1 cellular context compared by ENCODE assay signal in the genomic region with DNA sequence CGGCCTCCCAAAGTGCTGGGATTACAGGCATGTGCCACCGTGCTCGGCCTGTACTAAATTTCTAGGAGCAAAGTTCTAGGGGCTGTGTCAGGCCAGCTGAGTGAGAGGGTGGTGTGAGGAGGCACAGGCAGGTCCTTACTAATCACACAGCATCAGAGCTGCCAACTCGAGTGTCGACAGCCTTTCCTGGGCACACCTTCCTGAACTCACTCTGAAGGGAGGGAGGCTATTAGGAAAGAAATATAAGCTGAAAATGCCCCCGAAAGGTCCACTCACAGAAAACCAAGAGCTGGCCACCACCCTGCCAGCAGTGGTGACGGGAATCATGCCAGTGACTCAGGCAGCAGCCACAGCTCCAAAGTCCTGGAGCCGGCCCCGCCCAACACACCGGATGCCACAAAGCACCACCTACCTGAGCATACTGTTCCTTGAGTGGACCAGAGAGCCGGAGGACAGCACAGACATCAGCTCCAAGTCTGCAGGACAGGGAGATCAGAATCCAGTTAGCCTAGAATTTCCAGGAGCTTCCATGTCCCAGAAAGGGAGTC.
TF ChIP-seq lines count a peak whose summit lies in the region.

No MANE protein-coding gene starts in this region.

TF ChIP-seq in HepG2, 621 proteins besides CTCF, POLR2A, EP300 and RAD21 (continued from another document and continues in another):
- TF ChIP-seq, protein P1, sequence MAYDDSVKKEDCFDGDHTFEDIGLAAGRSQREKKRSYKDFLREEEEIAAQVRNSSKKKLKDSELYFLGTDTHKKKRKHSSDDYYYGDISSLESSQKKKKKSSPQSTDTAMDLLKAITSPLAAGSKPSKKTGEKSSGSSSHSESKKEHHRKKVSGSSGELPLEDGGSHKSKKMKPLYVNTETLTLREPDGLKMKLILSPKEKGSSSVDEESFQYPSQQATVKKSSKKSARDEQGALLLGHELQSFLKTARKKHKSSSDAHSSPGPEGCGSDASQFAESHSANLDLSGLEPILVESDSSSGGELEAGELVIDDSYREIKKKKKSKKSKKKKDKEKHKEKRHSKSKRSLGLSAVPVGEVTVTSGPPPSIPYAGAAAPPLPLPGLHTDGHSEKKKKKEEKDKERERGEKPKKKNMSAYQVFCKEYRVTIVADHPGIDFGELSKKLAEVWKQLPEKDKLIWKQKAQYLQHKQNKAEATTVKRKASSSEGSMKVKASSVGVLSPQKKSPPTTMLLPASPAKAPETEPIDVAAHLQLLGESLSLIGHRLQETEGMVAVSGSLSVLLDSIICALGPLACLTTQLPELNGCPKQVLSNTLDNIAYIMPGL (CRISPR knock-in tag; IDR thresholded peaks at IDR 0.05; ENCODE audit: borderline replicate concordance in 1 of 2, low read depth in 1 of 2), result peak in 1 of 2 experiments; percentile 40; a peak in 1 of 4 replicates
- TF ChIP-seq, protein P2, sequence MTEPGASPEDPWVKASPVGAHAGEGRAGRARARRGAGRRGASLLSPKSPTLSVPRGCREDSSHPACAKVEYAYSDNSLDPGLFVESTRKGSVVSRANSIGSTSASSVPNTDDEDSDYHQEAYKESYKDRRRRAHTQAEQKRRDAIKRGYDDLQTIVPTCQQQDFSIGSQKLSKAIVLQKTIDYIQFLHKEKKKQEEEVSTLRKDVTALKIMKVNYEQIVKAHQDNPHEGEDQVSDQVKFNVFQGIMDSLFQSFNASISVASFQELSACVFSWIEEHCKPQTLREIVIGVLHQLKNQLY (CRISPR knock-in tag; IDR thresholded peaks at IDR 0.05), result 0 out of 2 replicates have a peak, but pooled peaks have one; percentile 32
- TF ChIP-seq, protein P3, sequence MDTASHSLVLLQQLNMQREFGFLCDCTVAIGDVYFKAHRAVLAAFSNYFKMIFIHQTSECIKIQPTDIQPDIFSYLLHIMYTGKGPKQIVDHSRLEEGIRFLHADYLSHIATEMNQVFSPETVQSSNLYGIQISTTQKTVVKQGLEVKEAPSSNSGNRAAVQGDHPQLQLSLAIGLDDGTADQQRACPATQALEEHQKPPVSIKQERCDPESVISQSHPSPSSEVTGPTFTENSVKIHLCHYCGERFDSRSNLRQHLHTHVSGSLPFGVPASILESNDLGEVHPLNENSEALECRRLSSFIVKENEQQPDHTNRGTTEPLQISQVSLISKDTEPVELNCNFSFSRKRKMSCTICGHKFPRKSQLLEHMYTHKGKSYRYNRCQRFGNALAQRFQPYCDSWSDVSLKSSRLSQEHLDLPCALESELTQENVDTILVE (CRISPR knock-in tag; IDR thresholded peaks at IDR 0.05), result no peak
- TF ChIP-seq ZNF205 (CRISPR knock-in tag; IDR thresholded peaks at IDR 0.05) (no peak), HNRNPL (IDR thresholded peaks at IDR 0.05; ENCODE audit: low read depth, low read length) (peak; percentile 85), POLR2AphosphoS5 (IDR thresholded peaks at IDR 0.05; ENCODE audit: low read depth, low read length) (peak; percentile 80), ZNF468 (CRISPR knock-in tag; IDR thresholded peaks at IDR 0.05) (no peak), TGIF2 (CRISPR knock-in tag; IDR thresholded peaks at IDR 0.05) (no peak)
- TF ChIP-seq, protein P4, sequence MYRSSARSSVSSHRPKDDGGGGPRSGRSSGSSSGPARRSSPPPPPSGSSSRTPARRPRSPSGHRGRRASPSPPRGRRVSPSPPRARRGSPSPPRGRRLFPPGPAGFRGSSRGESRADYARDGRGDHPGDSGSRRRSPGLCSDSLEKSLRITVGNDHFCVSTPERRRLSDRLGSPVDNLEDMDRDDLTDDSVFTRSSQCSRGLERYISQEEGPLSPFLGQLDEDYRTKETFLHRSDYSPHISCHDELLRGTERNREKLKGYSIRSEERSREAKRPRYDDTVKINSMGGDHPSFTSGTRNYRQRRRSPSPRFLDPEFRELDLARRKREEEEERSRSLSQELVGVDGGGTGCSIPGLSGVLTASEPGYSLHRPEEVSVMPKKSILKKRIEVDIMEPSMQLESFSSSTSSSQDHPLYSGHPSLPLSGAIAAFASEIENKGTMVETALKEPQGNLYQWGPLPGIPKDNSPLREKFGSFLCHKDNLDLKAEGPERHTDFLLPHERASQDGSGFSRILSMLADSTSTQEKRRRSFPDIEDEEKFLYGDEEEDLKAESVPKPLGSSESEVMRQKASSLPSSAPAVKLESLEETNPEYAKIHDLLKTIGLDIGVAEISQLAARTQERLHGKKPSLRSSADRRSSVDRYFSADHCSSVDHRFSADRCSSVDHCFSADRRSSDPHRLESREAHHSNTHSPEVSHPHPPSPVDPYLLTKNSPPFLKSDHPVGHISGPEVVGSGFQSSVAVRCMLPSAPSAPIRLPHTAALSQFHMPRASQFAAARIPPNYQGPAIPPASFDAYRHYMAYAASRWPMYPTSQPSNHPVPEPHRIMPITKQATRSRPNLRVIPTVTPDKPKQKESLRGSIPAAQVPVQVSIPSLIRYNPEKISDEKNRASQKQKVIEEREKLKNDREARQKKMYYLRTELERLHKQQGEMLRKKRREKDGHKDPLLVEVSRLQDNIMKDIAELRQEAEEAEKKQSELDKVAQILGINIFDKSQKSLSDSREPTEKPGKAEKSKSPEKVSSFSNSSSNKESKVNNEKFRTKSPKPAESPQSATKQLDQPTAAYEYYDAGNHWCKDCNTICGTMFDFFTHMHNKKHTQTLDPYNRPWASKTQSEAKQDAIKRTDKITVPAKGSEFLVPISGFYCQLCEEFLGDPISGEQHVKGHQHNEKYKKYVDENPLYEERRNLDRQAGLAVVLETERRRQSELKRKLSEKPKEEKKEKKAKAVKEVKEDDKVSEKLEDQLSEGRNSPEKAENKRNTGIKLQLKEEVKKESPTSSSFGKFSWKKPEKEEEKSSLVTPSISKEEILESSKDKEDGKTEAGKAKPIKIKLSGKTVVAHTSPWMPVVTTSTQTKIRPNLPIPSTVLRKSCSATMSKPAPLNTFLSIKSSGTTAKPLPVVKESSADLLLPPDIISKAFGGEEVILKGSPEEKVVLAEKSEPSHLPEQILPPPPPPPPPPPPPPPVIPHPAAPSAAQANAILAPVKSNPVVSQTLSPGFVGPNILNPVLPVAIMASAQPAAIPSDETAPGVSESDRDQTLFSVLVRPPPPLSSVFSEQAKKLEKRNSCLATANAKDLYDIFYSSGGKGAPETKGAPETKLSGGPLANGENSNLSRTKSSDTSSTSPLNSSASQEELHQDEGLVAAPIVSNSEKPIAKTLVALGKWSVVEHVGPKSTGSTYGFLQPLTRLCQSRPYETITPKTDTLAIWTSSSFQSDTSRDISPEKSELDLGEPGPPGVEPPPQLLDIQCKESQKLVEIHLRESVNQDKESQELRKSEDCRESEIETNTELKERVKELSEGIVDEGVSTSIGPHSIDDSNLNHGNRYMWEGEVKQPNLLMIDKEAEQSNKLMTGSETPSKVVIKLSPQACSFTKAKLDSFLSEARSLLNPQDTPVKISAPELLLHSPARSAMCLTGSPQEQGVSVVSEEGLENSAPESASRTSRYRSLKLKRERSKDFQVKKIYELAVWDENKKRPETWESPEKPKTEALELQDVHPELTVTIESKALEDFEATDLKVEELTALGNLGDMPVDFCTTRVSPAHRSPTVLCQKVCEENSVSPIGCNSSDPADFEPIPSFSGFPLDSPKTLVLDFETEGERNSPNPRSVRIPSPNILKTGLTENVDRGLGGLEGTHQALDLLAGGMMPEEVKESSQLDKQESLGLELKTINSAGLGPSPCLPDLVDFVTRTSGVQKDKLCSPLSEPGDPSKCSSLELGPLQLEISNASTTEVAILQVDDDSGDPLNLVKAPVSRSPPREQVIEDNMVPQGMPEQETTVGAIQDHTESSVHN (CRISPR knock-in tag; IDR thresholded peaks at IDR 0.05), result no peak
- TF ChIP-seq, protein P5, sequence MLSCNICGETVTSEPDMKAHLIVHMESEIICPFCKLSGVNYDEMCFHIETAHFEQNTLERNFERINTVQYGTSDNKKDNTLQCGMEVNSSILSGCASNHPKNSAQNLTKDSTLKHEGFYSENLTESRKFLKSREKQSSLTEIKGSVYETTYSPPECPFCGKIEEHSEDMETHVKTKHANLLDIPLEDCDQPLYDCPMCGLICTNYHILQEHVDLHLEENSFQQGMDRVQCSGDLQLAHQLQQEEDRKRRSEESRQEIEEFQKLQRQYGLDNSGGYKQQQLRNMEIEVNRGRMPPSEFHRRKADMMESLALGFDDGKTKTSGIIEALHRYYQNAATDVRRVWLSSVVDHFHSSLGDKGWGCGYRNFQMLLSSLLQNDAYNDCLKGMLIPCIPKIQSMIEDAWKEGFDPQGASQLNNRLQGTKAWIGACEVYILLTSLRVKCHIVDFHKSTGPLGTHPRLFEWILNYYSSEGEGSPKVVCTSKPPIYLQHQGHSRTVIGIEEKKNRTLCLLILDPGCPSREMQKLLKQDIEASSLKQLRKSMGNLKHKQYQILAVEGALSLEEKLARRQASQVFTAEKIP (CRISPR knock-in tag; IDR thresholded peaks at IDR 0.05; ENCODE audit: borderline replicate concordance), result no peak
- TF ChIP-seq, protein P6, sequence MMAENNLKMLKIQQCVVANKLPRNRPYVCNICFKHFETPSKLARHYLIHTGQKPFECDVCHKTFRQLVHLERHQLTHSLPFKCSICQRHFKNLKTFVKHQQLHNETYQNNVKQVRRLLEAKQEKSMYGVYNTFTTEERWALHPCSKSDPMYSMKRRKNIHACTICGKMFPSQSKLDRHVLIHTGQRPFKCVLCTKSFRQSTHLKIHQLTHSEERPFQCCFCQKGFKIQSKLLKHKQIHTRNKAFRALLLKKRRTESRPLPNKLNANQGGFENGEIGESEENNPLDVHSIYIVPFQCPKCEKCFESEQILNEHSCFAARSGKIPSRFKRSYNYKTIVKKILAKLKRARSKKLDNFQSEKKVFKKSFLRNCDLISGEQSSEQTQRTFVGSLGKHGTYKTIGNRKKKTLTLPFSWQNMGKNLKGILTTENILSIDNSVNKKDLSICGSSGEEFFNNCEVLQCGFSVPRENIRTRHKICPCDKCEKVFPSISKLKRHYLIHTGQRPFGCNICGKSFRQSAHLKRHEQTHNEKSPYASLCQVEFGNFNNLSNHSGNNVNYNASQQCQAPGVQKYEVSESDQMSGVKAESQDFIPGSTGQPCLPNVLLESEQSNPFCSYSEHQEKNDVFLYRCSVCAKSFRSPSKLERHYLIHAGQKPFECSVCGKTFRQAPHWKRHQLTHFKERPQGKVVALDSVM (CRISPR knock-in tag; IDR thresholded peaks at IDR 0.05), result 0 out of 2 replicates have a peak, but pooled peaks have one; percentile 45
- TF ChIP-seq, protein P7, sequence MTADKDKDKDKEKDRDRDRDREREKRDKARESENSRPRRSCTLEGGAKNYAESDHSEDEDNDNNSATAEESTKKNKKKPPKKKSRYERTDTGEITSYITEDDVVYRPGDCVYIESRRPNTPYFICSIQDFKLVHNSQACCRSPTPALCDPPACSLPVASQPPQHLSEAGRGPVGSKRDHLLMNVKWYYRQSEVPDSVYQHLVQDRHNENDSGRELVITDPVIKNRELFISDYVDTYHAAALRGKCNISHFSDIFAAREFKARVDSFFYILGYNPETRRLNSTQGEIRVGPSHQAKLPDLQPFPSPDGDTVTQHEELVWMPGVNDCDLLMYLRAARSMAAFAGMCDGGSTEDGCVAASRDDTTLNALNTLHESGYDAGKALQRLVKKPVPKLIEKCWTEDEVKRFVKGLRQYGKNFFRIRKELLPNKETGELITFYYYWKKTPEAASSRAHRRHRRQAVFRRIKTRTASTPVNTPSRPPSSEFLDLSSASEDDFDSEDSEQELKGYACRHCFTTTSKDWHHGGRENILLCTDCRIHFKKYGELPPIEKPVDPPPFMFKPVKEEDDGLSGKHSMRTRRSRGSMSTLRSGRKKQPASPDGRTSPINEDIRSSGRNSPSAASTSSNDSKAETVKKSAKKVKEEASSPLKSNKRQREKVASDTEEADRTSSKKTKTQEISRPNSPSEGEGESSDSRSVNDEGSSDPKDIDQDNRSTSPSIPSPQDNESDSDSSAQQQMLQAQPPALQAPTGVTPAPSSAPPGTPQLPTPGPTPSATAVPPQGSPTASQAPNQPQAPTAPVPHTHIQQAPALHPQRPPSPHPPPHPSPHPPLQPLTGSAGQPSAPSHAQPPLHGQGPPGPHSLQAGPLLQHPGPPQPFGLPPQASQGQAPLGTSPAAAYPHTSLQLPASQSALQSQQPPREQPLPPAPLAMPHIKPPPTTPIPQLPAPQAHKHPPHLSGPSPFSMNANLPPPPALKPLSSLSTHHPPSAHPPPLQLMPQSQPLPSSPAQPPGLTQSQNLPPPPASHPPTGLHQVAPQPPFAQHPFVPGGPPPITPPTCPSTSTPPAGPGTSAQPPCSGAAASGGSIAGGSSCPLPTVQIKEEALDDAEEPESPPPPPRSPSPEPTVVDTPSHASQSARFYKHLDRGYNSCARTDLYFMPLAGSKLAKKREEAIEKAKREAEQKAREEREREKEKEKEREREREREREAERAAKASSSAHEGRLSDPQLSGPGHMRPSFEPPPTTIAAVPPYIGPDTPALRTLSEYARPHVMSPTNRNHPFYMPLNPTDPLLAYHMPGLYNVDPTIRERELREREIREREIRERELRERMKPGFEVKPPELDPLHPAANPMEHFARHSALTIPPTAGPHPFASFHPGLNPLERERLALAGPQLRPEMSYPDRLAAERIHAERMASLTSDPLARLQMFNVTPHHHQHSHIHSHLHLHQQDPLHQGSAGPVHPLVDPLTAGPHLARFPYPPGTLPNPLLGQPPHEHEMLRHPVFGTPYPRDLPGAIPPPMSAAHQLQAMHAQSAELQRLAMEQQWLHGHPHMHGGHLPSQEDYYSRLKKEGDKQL (CRISPR knock-in tag; IDR thresholded peaks at IDR 0.05; ENCODE audit: low read depth), result no peak
- TF ChIP-seq, protein P8, sequence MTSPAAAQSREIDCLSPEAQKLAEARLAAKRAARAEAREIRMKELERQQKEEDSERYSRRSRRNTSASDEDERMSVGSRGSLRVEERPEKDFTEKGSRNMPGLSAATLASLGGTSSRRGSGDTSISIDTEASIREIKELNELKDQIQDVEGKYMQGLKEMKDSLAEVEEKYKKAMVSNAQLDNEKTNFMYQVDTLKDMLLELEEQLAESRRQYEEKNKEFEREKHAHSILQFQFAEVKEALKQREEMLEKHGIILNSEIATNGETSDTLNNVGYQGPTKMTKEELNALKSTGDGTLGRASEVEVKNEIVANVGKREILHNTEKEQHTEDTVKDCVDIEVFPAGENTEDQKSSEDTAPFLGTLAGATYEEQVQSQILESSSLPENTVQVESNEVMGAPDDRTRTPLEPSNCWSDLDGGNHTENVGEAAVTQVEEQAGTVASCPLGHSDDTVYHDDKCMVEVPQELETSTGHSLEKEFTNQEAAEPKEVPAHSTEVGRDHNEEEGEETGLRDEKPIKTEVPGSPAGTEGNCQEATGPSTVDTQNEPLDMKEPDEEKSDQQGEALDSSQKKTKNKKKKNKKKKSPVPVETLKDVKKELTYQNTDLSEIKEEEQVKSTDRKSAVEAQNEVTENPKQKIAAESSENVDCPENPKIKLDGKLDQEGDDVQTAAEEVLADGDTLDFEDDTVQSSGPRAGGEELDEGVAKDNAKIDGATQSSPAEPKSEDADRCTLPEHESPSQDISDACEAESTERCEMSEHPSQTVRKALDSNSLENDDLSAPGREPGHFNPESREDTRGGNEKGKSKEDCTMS (CRISPR knock-in tag; conservative IDR thresholded peaks at IDR 0.05), result no peak
- TF ChIP-seq, protein P9, sequence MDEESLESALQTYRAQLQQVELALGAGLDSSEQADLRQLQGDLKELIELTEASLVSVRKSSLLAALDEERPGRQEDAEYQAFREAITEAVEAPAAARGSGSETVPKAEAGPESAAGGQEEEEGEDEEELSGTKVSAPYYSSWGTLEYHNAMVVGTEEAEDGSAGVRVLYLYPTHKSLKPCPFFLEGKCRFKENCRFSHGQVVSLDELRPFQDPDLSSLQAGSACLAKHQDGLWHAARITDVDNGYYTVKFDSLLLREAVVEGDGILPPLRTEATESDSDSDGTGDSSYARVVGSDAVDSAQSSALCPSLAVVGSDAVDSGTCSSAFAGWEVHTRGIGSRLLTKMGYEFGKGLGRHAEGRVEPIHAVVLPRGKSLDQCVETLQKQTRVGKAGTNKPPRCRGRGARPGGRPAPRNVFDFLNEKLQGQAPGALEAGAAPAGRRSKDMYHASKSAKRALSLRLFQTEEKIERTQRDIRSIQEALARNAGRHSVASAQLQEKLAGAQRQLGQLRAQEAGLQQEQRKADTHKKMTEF (CRISPR knock-in tag; IDR thresholded peaks at IDR 0.05), result peak; percentile 61; the same call in 1 of the 2 replicates
